In genomic region chr20:41339957-41340326, GRCh38 we compare ENCODE assay signal across 8 cellular contexts. TPM values are rescaled to one million over a fixed set of nuclear protein-coding genes. Genes with fewer than 3 reads are reported as not detected.
A peak's percentile ranks its signal among the peaks of the same experiment; 100 is the strongest.
DNase-seq lines count a peak whose midpoint lies in the region; ATAC-seq, FAIRE-seq and TF ChIP-seq lines count a peak whose summit lies in the region.

No MANE protein-coding gene starts in this region.

- peaks cover 8% of the 10 kb centered on the region for H3K27me3 Mint-ChIP-seq in activated T-helper 2 cell treated with anti-CD3 and anti-CD28 coated beads, Interferon-gamma antibody, Interleukin-2, Interleukin-4, amounts not matched to agents 10 μg/mL and 5 μg/mL and 100 μg/mL, durations not matched to agents 14 hours and 24 hours and 36 hours (ENCODE audit: low read depth)
- peaks cover 4 to 13% (median 8%) of the 10 kb centered on the region in 5 donors for H3K27me3 Mint-ChIP-seq in naive thymus-derived CD8-positive, alpha-beta T cell
- H3K27me3 Mint-ChIP-seq in stimulated activated naive B cell treated with anti-CD40 and anti-IgM and Interleukin-4, amounts not matched to agents 10 μg/mL and 1 μg/mL and 100 μg/mL, for 72 hours: peaks cover 16 to 34% of the 10 kb centered on the region in 2 donors

- H3K36me3 Mint-ChIP-seq in activated T-helper 2 cell treated with anti-CD3 and anti-CD28 coated beads, Interferon-gamma antibody, Interleukin-2, Interleukin-4, amounts not matched to agents 10 μg/mL and 5 μg/mL and 100 μg/mL, durations not matched to agents 14 hours and 24 hours and 36 hours (ENCODE audit: low read depth): no peaks in the 10 kb centered on the region
- H3K36me3 Mint-ChIP-seq in naive thymus-derived CD8-positive, alpha-beta T cell: no peaks in the 10 kb centered on the region
- no peaks in the 10 kb centered on the region for H3K36me3 Mint-ChIP-seq in stimulated activated naive B cell treated with anti-CD40 and anti-IgM and Interleukin-4, amounts not matched to agents 10 μg/mL and 1 μg/mL and 100 μg/mL, for 72 hours

- H3K27ac Mint-ChIP-seq in activated T-helper 2 cell treated with anti-CD3 and anti-CD28 coated beads, Interferon-gamma antibody, Interleukin-2, Interleukin-4, amounts not matched to agents 10 μg/mL and 5 μg/mL and 100 μg/mL, durations not matched to agents 14 hours and 24 hours and 36 hours: no peak overlapping the region
- H3K27ac Mint-ChIP-seq in naive thymus-derived CD8-positive, alpha-beta T cell: peak overlapping the region in 8 of 10 donors; percentile 48 to 89 (median 72)
- H3K27ac Mint-ChIP-seq in stimulated activated naive B cell treated with anti-CD40 and anti-IgM and Interleukin-4, amounts not matched to agents 10 μg/mL and 1 μg/mL and 100 μg/mL, for 72 hours: no peak overlapping the region

- no peaks in the 10 kb centered on the region for H3K9me3 Mint-ChIP-seq in activated T-helper 2 cell treated with anti-CD3 and anti-CD28 coated beads, Interferon-gamma antibody, Interleukin-2, Interleukin-4, amounts not matched to agents 10 μg/mL and 5 μg/mL and 100 μg/mL, durations not matched to agents 14 hours and 24 hours and 36 hours
- no peaks in the 10 kb centered on the region for H3K9me3 Mint-ChIP-seq in naive thymus-derived CD8-positive, alpha-beta T cell
- H3K9me3 Mint-ChIP-seq in stimulated activated naive B cell treated with anti-CD40 and anti-IgM and Interleukin-4, amounts not matched to agents 10 μg/mL and 1 μg/mL and 100 μg/mL, for 72 hours: no peaks in the 10 kb centered on the region

- H3K4me3 ChIP-seq in fibroblast of pulmonary artery (replicated peaks; ENCODE audit: low read depth, low read length): peak overlapping the region; percentile 55

- ATAC-seq in GM19452 (IDR thresholded peaks at IDR 0.05; ENCODE audit: unreplicated experiment): peak; percentile 78
- ATAC-seq in naive thymus-derived CD8-positive, alpha-beta T cell: peak; percentile 97
- ATAC-seq in stimulated activated naive B cell treated with anti-CD40 and anti-IgM and Interleukin-4, amounts not matched to agents 10 μg/mL and 1 μg/mL and 100 μg/mL, for 72 hours (replicated peaks): peak; percentile 91

- intact Hi-C loops in activated T-helper 2 cell treated with anti-CD3 and anti-CD28 coated beads, Interferon-gamma antibody, Interleukin-2, Interleukin-4, amounts not matched to agents 10 μg/mL and 5 μg/mL and 100 μg/mL, durations not matched to agents 14 hours and 24 hours and 36 hours (cut with micrococcal nuclease): loop anchor here (1.0 to 2.0 kb wide), 4 partner anchors 108 to 372 kb away; no protein-coding TSS in a partner anchor

- peaks cover 10% of the 10 kb centered on the region for H3K4me1 Mint-ChIP-seq in activated T-helper 2 cell treated with anti-CD3 and anti-CD28 coated beads, Interferon-gamma antibody, Interleukin-2, Interleukin-4, amounts not matched to agents 10 μg/mL and 5 μg/mL and 100 μg/mL, durations not matched to agents 14 hours and 24 hours and 36 hours (ENCODE audit: low read depth)
- peaks cover 10 to 12% (median 10%) of the 10 kb centered on the region in 4 donors for H3K4me1 Mint-ChIP-seq in naive thymus-derived CD8-positive, alpha-beta T cell
- peaks cover 10 to 12% of the 10 kb centered on the region in 2 donors for H3K4me1 Mint-ChIP-seq in stimulated activated naive B cell treated with anti-CD40 and anti-IgM and Interleukin-4, amounts not matched to agents 10 μg/mL and 1 μg/mL and 100 μg/mL, for 72 hours

- POLR2A ChIA-PET in naive thymus-derived CD8-positive, alpha-beta T cell (lab: Charles Lee): interaction anchor here (1.1 to 1.2 kb wide), 2 partner anchors 167 to 204 kb away, joined by 3 to 4 read pairs; no protein-coding TSS in a partner anchor

- peak; percentile 80 for DNase-seq in Ammon's horn (ENCODE audit: low spot score)
- DNase-seq in Kasumi-1 (lab: John Stamatoyannopoulos, UW): peak; percentile 57 to 69
- peak; percentile 68 for DNase-seq in RCC 7860 (ENCODE audit: low spot score)
- DNase-seq in activated T-helper 2 cell treated with anti-CD3 and anti-CD28 coated beads, Interferon-gamma antibody, Interleukin-2, Interleukin-4, amounts not matched to agents 10 μg/mL and 5 μg/mL and 100 μg/mL, durations not matched to agents 14 hours and 24 hours and 36 hours (ENCODE audit: low spot score): peak; percentile 77
- peak; percentile 62 for DNase-seq in fibroblast of pulmonary artery (ENCODE audit: low read depth)
- peak; percentile 73 to 90 (median 84) for DNase-seq in naive thymus-derived CD8-positive, alpha-beta T cell
- DNase-seq in stimulated activated naive B cell treated with anti-CD40 and anti-IgM and Interleukin-4, amounts not matched to agents 10 μg/mL and 1 μg/mL and 100 μg/mL, for 72 hours: peak; percentile 75

- peak; percentile 68 for FAIRE-seq in RCC 7860 (lab: Jason Lieb, UNC)

- TF ChIP-seq CTCF in fibroblast of pulmonary artery (IDR thresholded peaks at IDR 0.05; ENCODE audit: low read length, missing control alignments): peak; percentile 88

- H3K4me3 Mint-ChIP-seq in activated T-helper 2 cell treated with anti-CD3 and anti-CD28 coated beads, Interferon-gamma antibody, Interleukin-2, Interleukin-4, amounts not matched to agents 10 μg/mL and 5 μg/mL and 100 μg/mL, durations not matched to agents 14 hours and 24 hours and 36 hours (ENCODE audit: low read depth): peak overlapping the region; percentile 77
- H3K4me3 Mint-ChIP-seq in naive thymus-derived CD8-positive, alpha-beta T cell: peak overlapping the region; percentile 73 to 86 (median 82)
- H3K4me3 Mint-ChIP-seq in stimulated activated naive B cell treated with anti-CD40 and anti-IgM and Interleukin-4, amounts not matched to agents 10 μg/mL and 1 μg/mL and 100 μg/mL, for 72 hours: peak overlapping the region; percentile 84 to 85

RNA-seq across cellular contexts. Expression of gene LPIN3, which starts 0.7 kb away (rescaled TPM):
- 1.2 and 1.6 TPM in 2 replicates for total RNA-seq in activated T-helper 2 cell treated with anti-CD3 and anti-CD28 coated beads, Interferon-gamma antibody, Interleukin-2, Interleukin-4, amounts not matched to agents 10 μg/mL and 5 μg/mL and 100 μg/mL, durations not matched to agents 14 hours and 24 hours and 36 hours
- total RNA-seq in naive thymus-derived CD8-positive, alpha-beta T cell: 1 to 10 TPM in 1 of 2 experiments, under 1 TPM in 1; 0.44 to 1.0 TPM
- under 1 TPM in 1 of 3 donors, not detected in 2; 0.15 TPM for polyA plus RNA-seq in naive thymus-derived CD8-positive, alpha-beta T cell

RNA-seq across cellular contexts. Expression of gene ZHX3, which starts 22.4 kb away (rescaled TPM):
- total RNA-seq in activated T-helper 2 cell treated with anti-CD3 and anti-CD28 coated beads, Interferon-gamma antibody, Interleukin-2, Interleukin-4, amounts not matched to agents 10 μg/mL and 5 μg/mL and 100 μg/mL, durations not matched to agents 14 hours and 24 hours and 36 hours: 8.2 and 11.4 TPM in 2 replicates
- 10 to 100 TPM; 10.4 to 10.5 TPM for total RNA-seq in naive thymus-derived CD8-positive, alpha-beta T cell
- 10 to 100 TPM in 1 of 3 donors, 1 to 10 TPM in 2; 3.3 to 14.4 (median 5.0) TPM for polyA plus RNA-seq in naive thymus-derived CD8-positive, alpha-beta T cell

RNA-seq across cellular contexts. Expression of gene EMILIN3, which starts 26.7 kb away (rescaled TPM):
- 0.07 TPM in 1 of 2 replicates, not detected in the other for total RNA-seq in activated T-helper 2 cell treated with anti-CD3 and anti-CD28 coated beads, Interferon-gamma antibody, Interleukin-2, Interleukin-4, amounts not matched to agents 10 μg/mL and 5 μg/mL and 100 μg/mL, durations not matched to agents 14 hours and 24 hours and 36 hours
- not detected for total RNA-seq in naive thymus-derived CD8-positive, alpha-beta T cell
- polyA plus RNA-seq in naive thymus-derived CD8-positive, alpha-beta T cell: under 1 TPM in 1 of 3 donors, not detected in 2; 0.13 TPM

Comparison
In these comparisons a context has a peak if more than half of its experiments do, and no peak if none do; other contexts are left out.
1. Peak in every context shown above with its lines: DNase-seq, ATAC-seq and H3K4me3 ChIP-seq.
2. H3K27ac Mint-ChIP-seq: peak in naive thymus-derived CD8-positive, alpha-beta T cell (8 of 10); none in activated T-helper 2 cell treated with anti-CD3 and anti-CD28 coated beads, Interferon-gamma antibody, Interleukin-2, Interleukin-4, amounts not matched to agents 10 μg/mL and 5 μg/mL and 100 μg/mL, durations not matched to agents 14 hours and 24 hours and 36 hours (single experiment) and stimulated activated naive B cell treated with anti-CD40 and anti-IgM and Interleukin-4, amounts not matched to agents 10 μg/mL and 1 μg/mL and 100 μg/mL, for 72 hours (single experiment).